ENCODE assay signal across 9 cellular contexts in genomic region chr3:132417695-132418520, GRCh38. TPM values are rescaled to one million over a fixed set of nuclear protein-coding genes. Genes with fewer than 3 reads are reported as not detected.
DNase-seq lines count a peak whose midpoint lies in the region; ATAC-seq, FAIRE-seq and TF ChIP-seq lines count a peak whose summit lies in the region.
"Had no signal": no experiment of that assay in that cellular context is flagged by ENCODE, and none has a peak within 500 bp of the region (broad histone marks: within the 10 kb centered on the region; RNA-seq: fewer than 3 reads in every experiment).

No MANE protein-coding gene starts in this region.

- peak overlapping the region; percentile 53; the same call in 1 of the 2 replicates for H3K18ac ChIP-seq in H1 (ENCODE audit: extremely low read depth, low read length)

- H4K8ac ChIP-seq in H1 (ENCODE audit: extremely low read depth, insufficient read depth, low read length) = peak overlapping the region; percentile 98

- H3K4me1 Mint-ChIP-seq in stimulated activated naive B cell treated with anti-CD40 and anti-IgM and Interleukin-4, amounts not matched to agents 10 μg/mL and 1 μg/mL and 100 μg/mL, for 72 hours = peaks cover 18 to 31% of the 10 kb centered on the region in 2 donors

- no peaks in the 10 kb centered on the region for H3K9me3 ChIP-seq in H1 (ENCODE audit: insufficient read depth in 2 of 2, low read depth in 1 of 2, low read length in 1 of 2)
- no peaks in the 10 kb centered on the region for H3K9me3 ChIP-seq in mesodermal cell (ENCODE audit: control insufficient read depth, low read length)

- no peaks in the 10 kb centered on the region for H3K79me1 ChIP-seq in H1 (ENCODE audit: low read depth, low read length)

- no peak overlapping the region for H3K14ac ChIP-seq in H1 (ENCODE audit: insufficient read length)

- H2BK20ac ChIP-seq in H1 (ENCODE audit: low read length) = no peak overlapping the region

- 2% methylated on average over 32 of the region's 32 CpGs; no CpG with 5 or more reads in 1 of the 2 experiments for WGBS in H1 (ENCODE audit: extremely low coverage in 1 of 2, insufficient coverage in 1 of 2, insufficient read length in 1 of 2, insufficient replicate concordance in 2 of 2, low coverage in 1 of 2, low lambda C conversion rate in 2 of 2, missing lambda C conversion rate in 1 of 2), 2 experiments
- WGBS in mesodermal cell (ENCODE audit: insufficient coverage in 2 of 2), 2 experiments = 0 to 1% methylated on average over 20 to 22 of the region's 32 CpGs

- H3K23me2 ChIP-seq in H1 (ENCODE audit: low read depth, low read length) = peaks cover 3% of the 10 kb centered on the region; the same call in 1 of the 2 replicates

- TF ChIP-seq POLR2A in H1 (IDR thresholded peaks at IDR 0.05; ENCODE audit: control extremely low read depth in 1 of 2, low read depth in 2 of 2, low read length in 2 of 2) = peak in 1 of 2 experiments; percentile 83; a peak in 2 of 3 replicates

- H3K4me3 Mint-ChIP-seq in stimulated activated naive B cell treated with anti-CD40 and anti-IgM and Interleukin-4, amounts not matched to agents 10 μg/mL and 1 μg/mL and 100 μg/mL, for 72 hours = peak overlapping the region; percentile 95 to 97

- CTCF ChIA-PET in H1 (lab: Charles Lee; ENCODE audit: partially characterized antibody) = interaction anchor here (0.9 kb wide), 1 partner anchor 21 kb away, joined by 3 read pairs; no protein-coding TSS in a partner anchor

- H3K36me3 Mint-ChIP-seq in stimulated activated naive B cell treated with anti-CD40 and anti-IgM and Interleukin-4, amounts not matched to agents 10 μg/mL and 1 μg/mL and 100 μg/mL, for 72 hours = peaks cover 8 to 11% of the 10 kb centered on the region in 2 donors

- H3K23ac ChIP-seq in H1 (ENCODE audit: insufficient read length) = no peak overlapping the region

- H3K4me2 ChIP-seq in H1 (ENCODE audit: insufficient read depth in 1 of 2, low read depth in 2 of 2, low read length in 2 of 2) = peak overlapping the region; percentile 81

- no peaks in the 10 kb centered on the region for H3K36me3 ChIP-seq in H1 (ENCODE audit: control insufficient read depth in 2 of 4, insufficient read depth in 4 of 4, low read length in 3 of 4)
- peaks cover 9% of the 10 kb centered on the region for H3K36me3 ChIP-seq in mesodermal cell (ENCODE audit: control insufficient read depth, insufficient read depth, low read length)

- H3K4me3 ChIP-seq in AG10803 (ENCODE audit: low read length) (peak overlapping the region; percentile 99), H1 (ENCODE audit: extremely low read depth in 1 of 4, insufficient read depth in 2 of 4, low read depth in 3 of 4, low read length in 4 of 4) (peak overlapping the region; percentile 69 to 100 (median 94)), mesodermal cell (ENCODE audit: extremely low read depth, insufficient read depth, low read length, poor library complexity, severe bottlenecking) (peak overlapping the region; percentile 98)

- H3K79me2 ChIP-seq in H1 (ENCODE audit: control insufficient read depth in 1 of 2, insufficient read depth in 2 of 2, low read length in 2 of 2) = peaks cover 0 to 51% of the 10 kb centered on the region in 2 experiments; a peak in 2 of 4 replicates

- DNase-seq in AG10803 (ENCODE audit: low read depth) (peak; percentile 46), NCI-H2107 (lab: John Stamatoyannopoulos, UW) (peak; percentile 7), H1 (ENCODE audit: low read depth in 1 of 2, low spot score in 2 of 2) (no peak)
- DNase-seq in stimulated activated naive B cell treated with anti-CD40 and anti-IgM and Interleukin-4, amounts not matched to agents 10 μg/mL and 1 μg/mL and 100 μg/mL, for 72 hours = no peak

- H3K9ac ChIP-seq in H1 (replicated peaks in 1 of 4; ENCODE audit: extremely low read depth in 1 of 4, low read depth in 3 of 4, low read length in 3 of 4) = peak overlapping the region; percentile 85 to 89 (median 88)

- ATAC-seq in GM18517 (IDR thresholded peaks at IDR 0.05; ENCODE audit: unreplicated experiment) = peak; percentile 47
- peak; percentile 37 for ATAC-seq in HG02981 (IDR thresholded peaks at IDR 0.05; ENCODE audit: unreplicated experiment)
- ATAC-seq in stimulated activated naive B cell treated with anti-CD40 and anti-IgM and Interleukin-4, amounts not matched to agents 10 μg/mL and 1 μg/mL and 100 μg/mL, for 72 hours (replicated peaks) = peak; percentile 66 to 69

- H3K56ac ChIP-seq in H1 (replicated peaks; ENCODE audit: insufficient read length, low read depth, low read length) = peak overlapping the region; percentile 70

- no peak overlapping the region for H2AK5ac ChIP-seq in H1 (ENCODE audit: low read depth, low read length)

- peak overlapping the region; percentile 19 for H3K4ac ChIP-seq in H1 (replicated peaks; ENCODE audit: insufficient read length, low read depth, low read length)

- no peaks in the 10 kb centered on the region for H3K27me3 ChIP-seq in H1 (replicated peaks in 1 of 4; ENCODE audit: control insufficient read depth in 3 of 4, extremely low read depth in 1 of 4, insufficient read depth in 3 of 4, low read length in 3 of 4)

- H4K5ac ChIP-seq in H1 (ENCODE audit: insufficient read length, low read depth, low read length) = peak overlapping the region; percentile 39

- no peak overlapping the region for H2BK15ac ChIP-seq in H1 (ENCODE audit: low read length)

- peak overlapping the region; percentile 89 for H3K27ac ChIP-seq in VCaP
- peak overlapping the region; percentile 82 for H3K27ac ChIP-seq in H1 (ENCODE audit: low read depth, low read length)
- H3K27ac ChIP-seq in mesodermal cell (ENCODE audit: low read depth, low read length, severe bottlenecking) = peak overlapping the region; percentile 85

- no peak for FAIRE-seq in H1 (lab: Jason Lieb, UNC)
- FAIRE-seq: TTC549 had no signal

- TF ChIP-seq RAD21 in H1 (IDR thresholded peaks at IDR 0.05 in 1 of 2, conservative IDR thresholded peaks at IDR 0.05 in 1 of 2; ENCODE audit: low read depth in 2 of 2, low read length in 2 of 2) = no peak

- peak overlapping the region; percentile 72; the same call in 1 of the 2 replicates for H2AFZ ChIP-seq in H1 (ENCODE audit: low read length)

- POLR2A ChIA-PET in H1 (lab: Charles Lee; ENCODE audit: partially characterized antibody) = interaction anchor here (0.7 to 1.4 kb wide), 10 partner anchors 10 to 66 kb away, joined by 3 to 8 read pairs (median 4); no protein-coding TSS in a partner anchor

- H4K91ac ChIP-seq in H1 (replicated peaks; ENCODE audit: insufficient read length, low read length) = no peak overlapping the region

- H2BK120ac ChIP-seq in H1 (replicated peaks; ENCODE audit: low read depth, low read length) = no peak overlapping the region

- H3K4me1 ChIP-seq in H1 (replicated peaks in 1 of 4; ENCODE audit: control insufficient read depth in 3 of 4, insufficient read depth in 4 of 4, low read length in 3 of 4) (peaks cover 0 to 4% (median 2%) of the 10 kb centered on the region in 4 experiments; a peak in 4 of 7 replicates), mesodermal cell (ENCODE audit: control insufficient read depth, insufficient read depth, low read length, poor library complexity, severe bottlenecking) (peaks cover 27% of the 10 kb centered on the region)

- TF ChIP-seq CTCF in AG10803 (conservative IDR thresholded peaks at IDR 0.05; ENCODE audit: low read length) (no peak), VCaP (conservative IDR thresholded peaks at IDR 0.05) (no peak), H1 (IDR thresholded peaks at IDR 0.05; ENCODE audit: control extremely low read depth in 1 of 3, insufficient read depth in 1 of 3, low read depth in 1 of 3, low read length in 3 of 3) (no peak)

- H3K9me3 Mint-ChIP-seq in stimulated activated naive B cell treated with anti-CD40 and anti-IgM and Interleukin-4, amounts not matched to agents 10 μg/mL and 1 μg/mL and 100 μg/mL, for 72 hours = no peaks in the 10 kb centered on the region

- H3K27me3 Mint-ChIP-seq in stimulated activated naive B cell treated with anti-CD40 and anti-IgM and Interleukin-4, amounts not matched to agents 10 μg/mL and 1 μg/mL and 100 μg/mL, for 72 hours = no peaks in the 10 kb centered on the region

- TF ChIP-seq EP300 in H1 (IDR thresholded peaks at IDR 0.05; ENCODE audit: borderline replicate concordance in 1 of 2, low read depth in 2 of 2, low read length in 2 of 2) = no peak

- H2BK5ac ChIP-seq in H1 (ENCODE audit: low read depth, low read length) = peak overlapping the region; percentile 89; the same call in 1 of the 2 replicates

- H4K20me1 ChIP-seq in H1 (replicated peaks in 1 of 2; ENCODE audit: control insufficient read depth in 1 of 2, insufficient read depth in 2 of 2, low read length in 2 of 2) = peaks cover 0 to 4% of the 10 kb centered on the region in 2 experiments

- peak overlapping the region; percentile 4; the same call in 1 of the 2 replicates for H2BK12ac ChIP-seq in H1 (ENCODE audit: low read depth, low read length)

- peak overlapping the region; percentile 99 for H3K27ac Mint-ChIP-seq in stimulated activated naive B cell treated with anti-CD40 and anti-IgM and Interleukin-4, amounts not matched to agents 10 μg/mL and 1 μg/mL and 100 μg/mL, for 72 hours

TF ChIP-seq in H1, 55 proteins besides CTCF, POLR2A, EP300 and RAD21 (continues in another document):
- TF ChIP-seq JUN (IDR thresholded peaks at IDR 0.05; ENCODE audit: low read depth, low read length) = no peak
- TF ChIP-seq POLR2AphosphoS5 (IDR thresholded peaks at IDR 0.05; ENCODE audit: low read depth, low read length) = peak; percentile 71; the same call in 1 of the 2 replicates
- TF ChIP-seq SRF (IDR thresholded peaks at IDR 0.05; ENCODE audit: low read depth, low read length) = no peak
- no peak for TF ChIP-seq E2F6 (IDR thresholded peaks at IDR 0.05)
- TF ChIP-seq RBBP5 (IDR thresholded peaks at IDR 0.05; ENCODE audit: borderline replicate concordance, low read depth, low read length) = peak; percentile 45
- no peak for TF ChIP-seq POU5F1 (IDR thresholded peaks at IDR 0.05; ENCODE audit: low read depth, low read length)

RNA-seq across cellular contexts. Expression of gene DNAJC13, which starts 0.6 kb away (rescaled TPM):
- total RNA-seq in H1 (2021; fragmentation: NEBNext Ultra II Directional; extraction: Animal tissue kit (Norgen Biotek cat#: 25700)) = 27.9 and 28.8 TPM in 2 replicates
- polyA plus RNA-seq in H1 (2011; rRNA removed) = 5.2 and 7.9 TPM in 2 replicates
- 9.8 TPM for polyA plus RNA-seq in H1 (2011; cell fraction: cytosol; rRNA removed)
- polyA plus RNA-seq in H1 (2011; cell fraction: nucleus; rRNA removed) = 9.2 TPM
- polyA plus RNA-seq in H1 (2012, experiment 1 of 2) = 10.2 to 16.3 TPM (median 14.5 TPM) in 4 replicates
- polyA plus RNA-seq in H1 (2012, experiment 2 of 2) = 0.60 TPM
- 11.8 TPM for polyA plus RNA-seq in H1 (2013, experiment 1 of 2)
- polyA plus RNA-seq in H1 (2013, experiment 2 of 2) = 11.7 TPM
- 24.2 and 40.0 TPM in 2 replicates for polyA minus RNA-seq in H1 (2011; rRNA and poly(A)+ RNA removed)
- polyA minus RNA-seq in H1 (2011; cell fraction: cytosol; rRNA and poly(A)+ RNA removed) = 21.9 TPM
- polyA minus RNA-seq in H1 (2011; cell fraction: nucleus; rRNA and poly(A)+ RNA removed) = 62.5 TPM
- 28.4 TPM for polyA plus RNA-seq in mesodermal cell (2013, experiment 1 of 2)
- polyA plus RNA-seq in mesodermal cell (2013, experiment 2 of 2) = 31.2 TPM

Comparison
In these comparisons a context has a peak if more than half of its experiments do, and no peak if none do; other contexts are left out.
1. DNase-seq: peak in AG10803 (single experiment) and NCI-H2107 (single experiment); none in H1 (0 of 2) and stimulated activated naive B cell treated with anti-CD40 and anti-IgM and Interleukin-4, amounts not matched to agents 10 μg/mL and 1 μg/mL and 100 μg/mL, for 72 hours (single experiment).
2. Peak in every context shown above with its lines, with median percentiles within 50 percentile points of each other: H3K4me3 ChIP-seq, ATAC-seq and H3K27ac ChIP-seq.